ENCODE assay signal across 10 cellular contexts in the genomic region with DNA sequence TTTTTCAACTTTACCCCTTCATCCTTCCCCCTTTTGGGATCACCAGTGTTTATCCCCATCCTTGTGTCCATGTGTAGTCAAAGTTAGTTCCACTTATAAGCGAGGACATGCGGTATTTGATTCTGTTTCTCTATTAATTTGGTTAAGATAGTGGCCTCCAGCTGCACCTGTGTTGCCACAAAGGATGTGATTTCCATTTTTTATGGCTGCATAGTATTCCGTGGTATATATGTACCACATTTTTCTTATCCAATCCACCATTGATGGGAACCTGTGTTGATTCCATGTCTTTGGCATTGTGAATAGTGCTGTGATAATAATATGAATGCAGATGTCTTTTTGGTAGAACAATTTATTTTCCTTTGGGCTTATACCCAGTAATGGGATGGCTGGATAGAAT.
"Had no signal": no experiment of that assay in that cellular context is flagged by ENCODE, and none has a peak within 500 bp of the region (broad histone marks: within the 10 kb centered on the region; RNA-seq: fewer than 3 reads in every experiment).

No MANE protein-coding gene starts in this region.

- H2AFZ ChIP-seq: GM23338 had no signal

- H3K4me2 ChIP-seq: GM23338, KMS-11 had no signal

- H3K4me3 ChIP-seq: GM23338 had no signal

- FAIRE-seq: H1, H54, HTR-8/SVneo had no signal

- H3K27ac ChIP-seq: KMS-11 had no signal

- DNase-seq: H9, HCEC 1CT, HFFc6, IMR-90, KBM-7 had no signal

- H3K9ac ChIP-seq: KMS-11 had no signal

- ATAC-seq: GM23338 had no signal
